17 cellular contexts compared by ENCODE assay signal in the genomic region with DNA sequence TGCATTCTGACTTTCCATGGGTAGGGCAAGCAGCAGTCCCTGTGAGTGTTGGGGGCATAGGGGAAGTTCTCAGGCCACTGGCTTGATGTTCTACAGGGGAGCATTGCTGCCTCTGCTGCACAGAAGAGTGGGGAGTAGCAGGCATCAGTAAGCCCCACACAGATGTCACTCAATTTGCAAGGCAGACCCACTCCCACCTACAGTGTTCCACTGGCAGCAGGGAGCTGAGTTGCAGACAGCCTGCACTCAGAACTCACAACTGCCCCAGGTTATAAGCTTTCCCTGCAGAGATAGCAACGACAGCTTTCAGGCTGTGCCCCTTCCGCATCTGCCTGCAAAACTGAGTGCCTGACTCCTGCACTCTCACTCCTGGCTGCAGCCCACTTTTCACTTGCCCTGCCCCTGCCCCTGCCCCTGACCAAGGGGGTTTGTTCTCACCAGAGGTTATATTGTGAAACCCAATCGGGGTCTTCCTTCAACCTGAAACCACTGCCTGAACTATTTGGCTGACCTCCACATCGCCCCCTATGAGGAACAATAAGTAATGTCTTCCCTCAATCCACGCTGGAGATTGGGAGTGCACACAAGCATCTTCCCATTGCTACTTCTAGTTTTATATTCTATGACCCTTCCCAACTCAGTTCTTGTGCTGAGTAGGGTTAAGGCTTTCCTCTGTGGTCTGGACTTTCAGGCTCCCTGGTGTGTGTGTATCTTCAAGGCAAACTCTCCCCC.
A peak's percentile ranks its signal among the peaks of the same experiment; 100 is the strongest.
DNase-seq lines count a peak whose midpoint lies in the region; ATAC-seq, FAIRE-seq and TF ChIP-seq lines count a peak whose summit lies in the region.
"Had no signal": no experiment of that assay in that cellular context is flagged by ENCODE, and none has a peak within 500 bp of the region (broad histone marks: within the 10 kb centered on the region; RNA-seq: fewer than 3 reads in every experiment).

No MANE protein-coding gene starts in this region.

- H3K4me1 Mint-ChIP-seq in GM23338 = no peaks in the 10 kb centered on the region
- no peaks in the 10 kb centered on the region for H3K4me1 Mint-ChIP-seq in activated naive CD8-positive, alpha-beta T cell treated with anti-CD3 and anti-CD28 coated beads, Interleukin-2, amount 50 U/mL, for 24 hours
- H3K4me1 Mint-ChIP-seq in T-helper 2 cell treated with Interferon-gamma antibody and Interleukin-4, amounts not matched to agents 5 μg/mL and 100 μg/mL, for 36 hours (ENCODE audit: low read depth) = no peaks in the 10 kb centered on the region
- H3K4me1 Mint-ChIP-seq: B cell; CD4-positive, alpha-beta memory T cell had no signal

- H3K4me3 Mint-ChIP-seq in GM23338 = no peak overlapping the region
- H3K4me3 Mint-ChIP-seq in activated naive CD8-positive, alpha-beta T cell treated with anti-CD3 and anti-CD28 coated beads, Interleukin-2, amount 50 U/mL, for 24 hours = no peak overlapping the region
- no peak overlapping the region for H3K4me3 Mint-ChIP-seq in T-helper 2 cell treated with Interferon-gamma antibody and Interleukin-4, amounts not matched to agents 5 μg/mL and 100 μg/mL, for 36 hours
- H3K4me3 Mint-ChIP-seq: B cell; CD4-positive, alpha-beta memory T cell had no signal

- H3K4me2 ChIP-seq in GM23338 (no peak overlapping the region), osteoblast (ENCODE audit: insufficient read depth, low read length) (no peak overlapping the region)

- peak; percentile 51 for DNase-seq in GM23338 (ENCODE audit: low spot score)
- DNase-seq in WERI-Rb-1 = no peak
- DNase-seq in left kidney (ENCODE audit: low read depth, low spot score) = peak; percentile 17
- peak; percentile 29 for DNase-seq in osteoblast (ENCODE audit: insufficient read length, low spot score, missing footprints)
- no peak for DNase-seq in HUDEP-2 (lab: John Stamatoyannopoulos, UW; ENCODE audit: unreplicated experiment in 76 of 76)
- DNase-seq in activated naive CD8-positive, alpha-beta T cell treated with anti-CD3 and anti-CD28 coated beads, Interleukin-2, amount 50 U/mL, for 24 hours = no peak
- DNase-seq in T-helper 2 cell treated with Interferon-gamma antibody and Interleukin-4, amounts not matched to agents 5 μg/mL and 100 μg/mL, for 36 hours (ENCODE audit: low spot score) = no peak
- DNase-seq in frontal cortex (ENCODE audit: low spot score in 2 of 2) = no peak
- DNase-seq: ACHN; C1 segment of cervical spinal cord; CD4-positive, alpha-beta memory T cell; DMS79 treated with DMSO at 0.1 percent for 48 hours; EL; GDM1; IMR-90 had no signal

- no peaks in the 10 kb centered on the region for H3K9me3 ChIP-seq in WERI-Rb-1 (ENCODE audit: severe bottlenecking)
- peaks cover 2% of the 10 kb centered on the region for H3K9me3 ChIP-seq in osteoblast (ENCODE audit: low read depth, low read length)

- no peaks in the 10 kb centered on the region for H3K36me3 ChIP-seq in GM23338 (ENCODE audit: insufficient read depth)
- no peaks in the 10 kb centered on the region for H3K36me3 ChIP-seq in WERI-Rb-1
- no peaks in the 10 kb centered on the region for H3K36me3 ChIP-seq in osteoblast (ENCODE audit: insufficient read depth, low read length)

- H3K27ac ChIP-seq in GM23338 (ENCODE audit: low read depth) (no peak overlapping the region), WERI-Rb-1 (no peak overlapping the region), osteoblast (ENCODE audit: low read depth, low read length) (no peak overlapping the region)

- H3K27me3 ChIP-seq in GM23338 (ENCODE audit: insufficient read depth) = no peaks in the 10 kb centered on the region
- peaks cover 27% of the 10 kb centered on the region for H3K27me3 ChIP-seq in WERI-Rb-1 (ENCODE audit: insufficient read depth, low read depth, severe bottlenecking)
- no peaks in the 10 kb centered on the region for H3K27me3 ChIP-seq in osteoblast (ENCODE audit: insufficient read depth, low read length)

- H4K20me1 ChIP-seq in GM23338 (replicated peaks; ENCODE audit: insufficient read depth) (no peaks in the 10 kb centered on the region), osteoblast (ENCODE audit: insufficient read depth, low read length) (no peaks in the 10 kb centered on the region)

- no peaks in the 10 kb centered on the region for H3K36me3 Mint-ChIP-seq in GM23338 (ENCODE audit: low read depth)
- no peaks in the 10 kb centered on the region for H3K36me3 Mint-ChIP-seq in activated naive CD8-positive, alpha-beta T cell treated with anti-CD3 and anti-CD28 coated beads, Interleukin-2, amount 50 U/mL, for 24 hours (ENCODE audit: low read depth)
- H3K36me3 Mint-ChIP-seq in T-helper 2 cell treated with Interferon-gamma antibody and Interleukin-4, amounts not matched to agents 5 μg/mL and 100 μg/mL, for 36 hours (ENCODE audit: low read depth) = no peaks in the 10 kb centered on the region
- H3K36me3 Mint-ChIP-seq: CD4-positive, alpha-beta memory T cell had no signal

- H3K9me2 ChIP-seq in GM23338 (ENCODE audit: insufficient read depth) = no peaks in the 10 kb centered on the region

- H3K27ac Mint-ChIP-seq in GM23338 = no peak overlapping the region
- H3K27ac Mint-ChIP-seq in activated naive CD8-positive, alpha-beta T cell treated with anti-CD3 and anti-CD28 coated beads, Interleukin-2, amount 50 U/mL, for 24 hours = no peak overlapping the region
- no peak overlapping the region for H3K27ac Mint-ChIP-seq in T-helper 2 cell treated with Interferon-gamma antibody and Interleukin-4, amounts not matched to agents 5 μg/mL and 100 μg/mL, for 36 hours
- H3K27ac Mint-ChIP-seq: B cell; CD4-positive, alpha-beta memory T cell had no signal

- peaks cover 45% of the 10 kb centered on the region for H3K9me3 Mint-ChIP-seq in GM23338
- peaks cover 9% of the 10 kb centered on the region for H3K9me3 Mint-ChIP-seq in activated naive CD8-positive, alpha-beta T cell treated with anti-CD3 and anti-CD28 coated beads, Interleukin-2, amount 50 U/mL, for 24 hours
- H3K9me3 Mint-ChIP-seq in T-helper 2 cell treated with Interferon-gamma antibody and Interleukin-4, amounts not matched to agents 5 μg/mL and 100 μg/mL, for 36 hours = peaks cover 12% of the 10 kb centered on the region

- TF ChIP-seq CTCF in GM23338 (conservative IDR thresholded peaks at IDR 0.05; ENCODE audit: low read depth in 2 of 2) = peak; percentile 46 to 54
- peak; percentile 18; the same call in 1 of the 2 replicates for TF ChIP-seq CTCF in WERI-Rb-1 (IDR thresholded peaks at IDR 0.05; ENCODE audit: low read depth, low read length)
- TF ChIP-seq CTCF in osteoblast (IDR thresholded peaks at IDR 0.05; ENCODE audit: extremely low read depth, low read depth, low read length) = no peak

- FAIRE-seq in frontal cortex (lab: Jason Lieb, UNC) = no peak
- FAIRE-seq: GM12892 had no signal

- H3F3A ChIP-seq in GM23338 (replicated peaks; ENCODE audit: low read depth) = no peaks in the 10 kb centered on the region

- H3K4me3 ChIP-seq in GM23338 (no peak overlapping the region), WERI-Rb-1 (ENCODE audit: low read depth, low read length) (no peak overlapping the region), osteoblast (ENCODE audit: insufficient read depth, low read length) (no peak overlapping the region)

- H2AFZ ChIP-seq in GM23338 (no peak overlapping the region), osteoblast (ENCODE audit: low read length) (no peak overlapping the region)

- no peaks in the 10 kb centered on the region for H3K27me3 Mint-ChIP-seq in GM23338 (ENCODE audit: insufficient read depth, low read depth, poor library complexity)
- H3K27me3 Mint-ChIP-seq in activated naive CD8-positive, alpha-beta T cell treated with anti-CD3 and anti-CD28 coated beads, Interleukin-2, amount 50 U/mL, for 24 hours = no peaks in the 10 kb centered on the region
- no peaks in the 10 kb centered on the region for H3K27me3 Mint-ChIP-seq in T-helper 2 cell treated with Interferon-gamma antibody and Interleukin-4, amounts not matched to agents 5 μg/mL and 100 μg/mL, for 36 hours (ENCODE audit: low read depth)
- H3K27me3 Mint-ChIP-seq: B cell; CD4-positive, alpha-beta memory T cell had no signal

- H3K79me2 ChIP-seq in GM23338 (replicated peaks; ENCODE audit: insufficient read depth) = no peaks in the 10 kb centered on the region
- H3K79me2 ChIP-seq in osteoblast (ENCODE audit: insufficient read depth, low read length) = no peaks in the 10 kb centered on the region

- no peak for ATAC-seq in GM23338
- no peak for ATAC-seq in activated naive CD8-positive, alpha-beta T cell treated with anti-CD3 and anti-CD28 coated beads, Interleukin-2, amount 50 U/mL, for 24 hours

- H3K4me1 ChIP-seq in GM23338 (ENCODE audit: insufficient read depth) (no peaks in the 10 kb centered on the region), osteoblast (ENCODE audit: insufficient read depth, low read length) (no peaks in the 10 kb centered on the region)

TF ChIP-seq in GM23338, 12 proteins besides CTCF, POLR2A, EP300 and RAD21:
- TF ChIP-seq STAT1 (IDR thresholded peaks at IDR 0.05; ENCODE audit: unreplicated experiment) (no peak), NANOG (IDR thresholded peaks at IDR 0.05; ENCODE audit: borderline replicate concordance) (no peak), EZH2phosphoT487 (IDR thresholded peaks at IDR 0.05; ENCODE audit: unreplicated experiment) (no peak)

Comparison
In these comparisons a context has a peak if more than half of its experiments do, and no peak if none do; other contexts are left out.
1. DNase-seq: peak in GM23338 (single experiment), left kidney (single experiment) and osteoblast (single experiment); none in WERI-Rb-1 (single experiment), HUDEP-2 (0 of 76), activated naive CD8-positive, alpha-beta T cell treated with anti-CD3 and anti-CD28 coated beads, Interleukin-2, amount 50 U/mL, for 24 hours (single experiment), T-helper 2 cell treated with Interferon-gamma antibody and Interleukin-4, amounts not matched to agents 5 μg/mL and 100 μg/mL, for 36 hours (single experiment) and frontal cortex (0 of 2).